In the genomic region with DNA sequence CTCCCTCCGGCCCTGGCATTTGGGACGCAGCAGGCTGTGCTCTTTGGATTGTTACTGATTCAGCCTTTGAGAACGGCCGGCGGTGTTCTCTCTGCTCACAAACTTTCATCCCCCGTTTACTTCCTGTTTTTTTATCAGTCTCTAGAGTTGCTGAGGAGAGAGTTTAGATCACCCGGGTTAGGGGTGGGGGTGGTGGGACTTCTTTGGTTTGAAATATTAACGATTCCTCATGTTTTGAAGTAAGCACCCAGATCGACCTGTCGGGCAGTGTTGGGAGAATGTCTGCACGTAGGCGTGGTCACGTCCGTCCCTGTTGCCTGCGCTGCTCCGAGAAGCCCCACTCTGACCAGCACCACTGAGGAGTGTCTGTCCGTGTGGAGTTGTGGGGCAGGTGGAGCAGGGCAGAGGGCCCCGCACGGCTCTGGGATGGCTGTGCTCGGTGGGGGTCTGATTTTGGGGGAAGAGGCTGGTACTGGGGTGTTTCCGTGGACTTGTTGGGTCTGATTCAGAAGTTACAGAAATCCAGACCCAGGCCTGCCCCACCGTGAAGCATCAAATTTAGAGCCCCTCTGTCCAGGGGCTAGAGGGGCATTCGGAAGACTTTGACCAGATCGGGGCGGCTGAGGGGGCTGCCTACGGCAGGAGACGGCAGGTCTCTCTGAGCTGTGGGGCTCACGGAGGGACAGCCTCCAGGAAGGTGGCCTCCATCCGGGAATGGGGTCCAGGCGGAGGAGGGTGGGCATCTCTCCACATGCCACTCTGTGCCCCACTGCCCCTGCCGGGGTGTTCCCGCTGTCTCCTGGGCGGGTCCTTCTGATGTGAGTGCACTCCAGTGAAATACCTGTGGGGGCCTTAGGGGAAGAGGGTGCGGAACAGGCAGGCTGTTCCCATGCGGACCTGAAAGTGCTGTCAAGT, we compare ENCODE assay signal across 12 cellular contexts. TPM values are rescaled to one million over a fixed set of nuclear protein-coding genes. Genes with fewer than 3 reads are reported as not detected.
DNase-seq lines count a peak whose midpoint lies in the region; TF ChIP-seq lines count a peak whose summit lies in the region.
"Had no signal": no experiment of that assay in that cellular context is flagged by ENCODE, and none has a peak within 500 bp of the region (broad histone marks: within the 10 kb centered on the region; RNA-seq: fewer than 3 reads in every experiment).

No MANE protein-coding gene starts in this region.

- peak overlapping the region; percentile 31 for H3K4me2 ChIP-seq in smooth muscle cell

- no peaks in the 10 kb centered on the region for H3K36me3 ChIP-seq in smooth muscle cell (ENCODE audit: low read depth)

- H3K4me3 ChIP-seq in fibroblast of villous mesenchyme (ENCODE audit: low read depth, low read length) (peak overlapping the region; percentile 16), smooth muscle cell (no peak overlapping the region)
- H3K4me3 ChIP-seq: lung had no signal

- H3F3A ChIP-seq in smooth muscle cell (ENCODE audit: low read depth), result peaks cover 9% of the 10 kb centered on the region

- H3K4me1 ChIP-seq in smooth muscle cell (ENCODE audit: low read depth), result peaks cover 19% of the 10 kb centered on the region

- H3K9ac ChIP-seq in smooth muscle cell (ENCODE audit: low read depth), result no peak overlapping the region

- WGBS in smooth muscle cell (ENCODE audit: low lambda C conversion rate), result 82% methylated on average over 35 of the region's 35 CpGs

- no peaks in the 10 kb centered on the region for H3K9me3 ChIP-seq in smooth muscle cell (replicated peaks; ENCODE audit: low read depth)

- TF ChIP-seq CTCF in fibroblast of villous mesenchyme (IDR thresholded peaks at IDR 0.05; ENCODE audit: insufficient read depth, low read depth, low read length) (no peak), smooth muscle cell (IDR thresholded peaks at IDR 0.05; ENCODE audit: borderline replicate concordance, insufficient read depth, poor library complexity, severe bottlenecking) (no peak)

- H4K20me1 ChIP-seq in smooth muscle cell (ENCODE audit: low read depth), result peaks cover 100% of the 10 kb centered on the region

- H2AFZ ChIP-seq in smooth muscle cell (ENCODE audit: low read depth), result no peak overlapping the region

- H3K79me2 ChIP-seq in smooth muscle cell (ENCODE audit: low read depth), result peaks cover 91% of the 10 kb centered on the region

- H3K27ac ChIP-seq in smooth muscle cell (ENCODE audit: low read depth), result no peak overlapping the region
- H3K27ac ChIP-seq: 22Rv1 had no signal

- no peaks in the 10 kb centered on the region for H3K27me3 ChIP-seq in smooth muscle cell (ENCODE audit: low read depth)

- DNase-seq in NOMO-1 (lab: John Stamatoyannopoulos, UW; ENCODE audit: unreplicated experiment in 2 of 2) (peak; percentile 21 to 59), NOMO-1 treated with dmso at 0.1 percent for 144 hours (lab: John Stamatoyannopoulos, UW; ENCODE audit: unreplicated experiment) (no peak), SKM-1 treated with dmso at 0.1 percent for 144 hours (lab: John Stamatoyannopoulos, UW; ENCODE audit: unreplicated experiment) (peak; percentile 63), fibroblast of villous mesenchyme (ENCODE audit: low read depth) (no peak), smooth muscle cell (lab: John Stamatoyannopoulos, UW; ENCODE audit: unreplicated experiment) (no peak), Ammon's horn (ENCODE audit: low spot score) (no peak)
- no peak for DNase-seq in stimulated activated CD4-positive, alpha-beta T cell treated with anti-CD3 and anti-CD28 coated beads, Interleukin-2, amount 100 ng/mL, for 48 hours
- DNase-seq in stimulated activated CD4-positive, alpha-beta T cell treated with anti-CD3 and anti-CD28 coated beads, Interleukin-12 subunit alpha, Interleukin-12 subunit beta, amount 100 ng/mL, for 4 hours, result no peak
- DNase-seq: erythroblast; stimulated activated CD4-positive, alpha-beta T cell treated with anti-CD3 and anti-CD28 coated beads, Interleukin-4, amount 100 ng/mL, for 24 hours had no signal

RNA-seq across cellular contexts. Expression of gene INPP5A, which starts 7.4 kb away (rescaled TPM):
- total RNA-seq in fibroblast of villous mesenchyme (33.2 and 36.7 TPM in 2 replicates), smooth muscle cell (48.0 and 65.9 TPM in 2 replicates)
- 49.1 and 55.9 TPM in 2 replicates for polyA plus RNA-seq in smooth muscle cell

Comparison
In these comparisons a context has a peak if more than half of its experiments do, and no peak if none do; other contexts are left out.
1. DNase-seq: peak in NOMO-1 (2 of 2) and SKM-1 treated with dmso at 0.1 percent for 144 hours (single experiment); none in NOMO-1 treated with dmso at 0.1 percent for 144 hours (single experiment), fibroblast of villous mesenchyme (single experiment), smooth muscle cell (single experiment), Ammon's horn (single experiment), stimulated activated CD4-positive, alpha-beta T cell treated with anti-CD3 and anti-CD28 coated beads, Interleukin-2, amount 100 ng/mL, for 48 hours (0 of 2) and stimulated activated CD4-positive, alpha-beta T cell treated with anti-CD3 and anti-CD28 coated beads, Interleukin-12 subunit alpha, Interleukin-12 subunit beta, amount 100 ng/mL, for 4 hours (single experiment).